Comparison of ENCODE assay signal across 12 cellular contexts in the genomic region with DNA sequence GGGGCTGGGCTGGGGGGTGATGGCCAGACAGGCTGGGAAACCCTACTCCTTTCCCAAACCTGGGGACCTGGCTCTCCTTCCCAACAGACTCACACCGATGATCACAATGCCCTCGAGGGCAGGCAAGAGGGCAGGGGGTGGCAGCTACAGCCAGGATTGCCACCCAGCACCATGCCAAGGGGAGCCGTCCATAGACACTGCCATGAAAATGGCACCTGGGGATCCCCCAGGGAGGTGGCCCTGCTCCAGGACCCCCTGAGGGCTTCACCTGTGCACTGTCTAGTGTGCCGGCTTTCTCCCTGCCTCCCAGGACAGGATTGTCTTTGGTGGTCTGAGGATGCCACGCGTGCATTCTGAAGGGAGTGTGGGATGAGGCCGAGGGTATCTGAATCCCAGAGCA.
"Had no signal": no experiment of that assay in that cellular context is flagged by ENCODE, and none has a peak within 500 bp of the region (broad histone marks: within the 10 kb centered on the region; RNA-seq: fewer than 3 reads in every experiment).

No MANE protein-coding gene starts in this region.

- H3K36me3 ChIP-seq: uterus had no signal

- H3K9me3 ChIP-seq: esophagus squamous epithelium, psoas muscle, uterus had no signal

- H3K27ac ChIP-seq: esophagus squamous epithelium, parathyroid adenoma, psoas muscle, uterus had no signal

- DNase-seq: effector memory CD8-positive, alpha-beta T cell; esophagus squamous epithelium; foreskin fibroblast; kidney glomerular epithelial cell; naive thymus-derived CD8-positive, alpha-beta T cell; small intestine; stimulated activated CD4-positive, alpha-beta T cell treated with anti-CD3 and anti-CD28 coated beads, Interleukin-12 subunit alpha, Interleukin-12 subunit beta, amount 100 ng/mL, for 4 hours; stimulated activated naive CD4-positive, alpha-beta T cell treated with Interleukin-2 at 50 U/mL for 16 hours; trophoblast cell; uterus had no signal

- ATAC-seq: effector memory CD8-positive, alpha-beta T cell; naive thymus-derived CD8-positive, alpha-beta T cell; psoas muscle had no signal

- H3K27me3 ChIP-seq: esophagus squamous epithelium, uterus had no signal

- H3K4me3 ChIP-seq: esophagus squamous epithelium, psoas muscle, uterus had no signal

- H3K4me1 ChIP-seq: parathyroid adenoma, psoas muscle had no signal
